ENCODE assay signal across 10 cellular contexts in the genomic region with DNA sequence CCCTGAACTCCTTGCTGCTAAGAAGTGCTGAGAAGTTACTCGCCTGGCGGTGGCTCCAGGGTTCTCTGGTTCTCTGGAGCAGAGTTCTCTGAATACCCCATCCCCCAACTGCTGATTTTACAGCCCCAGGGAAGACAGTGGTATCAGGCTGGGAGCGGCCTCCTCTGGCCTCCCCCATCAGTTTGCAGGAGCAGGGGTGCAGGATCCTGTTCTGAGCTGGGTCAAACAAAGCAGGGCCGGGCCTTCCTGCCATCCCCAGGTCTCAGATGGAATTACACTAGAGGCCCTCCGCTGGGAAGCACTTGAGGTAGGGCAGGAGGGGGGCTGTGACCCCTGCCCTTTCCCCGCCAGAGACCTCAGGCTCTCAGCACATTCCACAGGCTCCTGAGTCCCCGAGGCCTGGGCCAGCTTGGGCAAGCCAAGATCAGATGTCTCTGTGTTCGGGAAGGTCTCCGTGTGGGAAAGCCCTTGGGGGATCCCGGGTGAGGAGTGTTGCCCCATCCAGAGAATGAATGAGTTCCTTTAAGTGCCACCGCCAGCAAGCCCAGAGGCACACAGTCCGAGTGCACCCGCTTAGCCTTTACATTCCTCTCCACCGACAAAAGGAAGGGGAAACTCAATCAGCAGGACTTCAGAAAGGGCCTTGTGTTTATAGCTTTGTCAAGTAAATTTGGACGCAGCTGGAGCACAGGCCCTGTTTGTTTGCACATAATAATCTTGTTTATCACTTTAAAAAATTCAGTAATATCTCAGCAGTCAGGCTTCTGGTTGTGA.
A peak's percentile ranks its signal among the peaks of the same experiment; 100 is the strongest.
DNase-seq lines count a peak whose midpoint lies in the region; ATAC-seq and TF ChIP-seq lines count a peak whose summit lies in the region.
"Had no signal": no experiment of that assay in that cellular context is flagged by ENCODE, and none has a peak within 500 bp of the region (broad histone marks: within the 10 kb centered on the region; RNA-seq: fewer than 3 reads in every experiment).

No MANE protein-coding gene starts in this region.

- H2BK120ac ChIP-seq in trophoblast cell (ENCODE audit: insufficient read depth, low read length, poor library complexity): peak overlapping the region; percentile 87

- H3K4me1 ChIP-seq in cardiac muscle cell (ENCODE audit: low read depth) (peaks cover 23% of the 10 kb centered on the region), trophoblast cell (ENCODE audit: control insufficient read depth in 1 of 2, insufficient read depth in 2 of 2, low read length in 2 of 2) (peaks cover 33 to 41% of the 10 kb centered on the region in 2 experiments)

- H3K4me3 ChIP-seq in cardiac muscle cell: no peak overlapping the region
- no peak overlapping the region for H3K4me3 ChIP-seq in trophoblast cell (ENCODE audit: low read depth, low read length)

- H2AK5ac ChIP-seq in trophoblast cell (ENCODE audit: low read length): no peak overlapping the region

- H3K18ac ChIP-seq in trophoblast cell (ENCODE audit: low read length): peak overlapping the region; percentile 84

- peak overlapping the region; percentile 31 for H3K4me2 ChIP-seq in trophoblast cell (ENCODE audit: low read length)

- peak overlapping the region; percentile 61 for H4K12ac ChIP-seq in trophoblast cell (ENCODE audit: low read depth, low read length)

- H4K91ac ChIP-seq in trophoblast cell (ENCODE audit: low read depth, low read length): peak overlapping the region; percentile 91

- TF ChIP-seq CTCF in VCaP (conservative IDR thresholded peaks at IDR 0.05) (no peak), cardiac muscle cell (IDR thresholded peaks at IDR 0.05; ENCODE audit: low read depth, low read length) (peak; percentile 27)

- H2BK12ac ChIP-seq in trophoblast cell (ENCODE audit: low read length): peak overlapping the region; percentile 42

- H3K9ac ChIP-seq in trophoblast cell (ENCODE audit: low read length): no peak overlapping the region

- H3K36me3 ChIP-seq in cardiac muscle cell (no peaks in the 10 kb centered on the region), trophoblast cell (ENCODE audit: control insufficient read depth in 1 of 2, insufficient read depth in 2 of 2, low read length in 2 of 2) (no peaks in the 10 kb centered on the region)

- H4K8ac ChIP-seq in trophoblast cell (ENCODE audit: low read depth, low read length): peak overlapping the region; percentile 82

- peaks cover 4% of the 10 kb centered on the region for H3K79me2 ChIP-seq in trophoblast cell (ENCODE audit: control insufficient read depth, insufficient read depth, low read length, poor library complexity)

- WGBS in trophoblast cell (ENCODE audit: extremely low coverage, insufficient coverage, insufficient read length): no CpG with 5 or more reads among the region's 15 CpGs

- H3K14ac ChIP-seq in trophoblast cell (ENCODE audit: low read length): peak overlapping the region; percentile 46

- peak overlapping the region; percentile 87 for H2BK5ac ChIP-seq in trophoblast cell (ENCODE audit: low read depth, low read length, poor library complexity)

- H3K27me3 ChIP-seq in cardiac muscle cell (no peaks in the 10 kb centered on the region), trophoblast cell (ENCODE audit: insufficient read depth, low read length) (no peaks in the 10 kb centered on the region)

- H3K23ac ChIP-seq in trophoblast cell (ENCODE audit: low read length): no peak overlapping the region

- H3K27ac ChIP-seq in VCaP (peak overlapping the region; percentile 62), cardiac muscle cell (peak overlapping the region; percentile 72), trophoblast cell (ENCODE audit: low read depth, low read length) (peak overlapping the region; percentile 89)

- DNase-seq in EL: peak; percentile 65
- DNase-seq in cardiac muscle cell (ENCODE audit: low read depth in 1 of 2, low spot score in 1 of 2): peak; percentile 51 to 81
- peak; percentile 94 to 97 for DNase-seq in trophoblast cell
- no peak for DNase-seq in NCI-H524 treated with DMSO at 0.1 percent for 48 hours (lab: John Stamatoyannopoulos, UW)
- DNase-seq in NCI-H2107 (lab: John Stamatoyannopoulos, UW): no peak
- DNase-seq: cerebellar nuclear complex had no signal

- peak overlapping the region; percentile 19 for H2AFZ ChIP-seq in trophoblast cell (ENCODE audit: insufficient read depth, low read length, poor library complexity)

- H3K79me1 ChIP-seq in trophoblast cell (ENCODE audit: low read length): peaks cover 21% of the 10 kb centered on the region

- ATAC-seq in HG02623 (IDR thresholded peaks at IDR 0.05; ENCODE audit: unreplicated experiment): no peak
- no peak for ATAC-seq in GM18519 (IDR thresholded peaks at IDR 0.05; ENCODE audit: low FRiP score, unreplicated experiment)
- ATAC-seq: activated CD4-positive, CD25-positive, alpha-beta regulatory T cell treated with anti-CD3 and anti-CD28 coated beads, Interleukin-2, amount 50 U/mL, for 24 hours had no signal

- no peak overlapping the region for H3K4ac ChIP-seq in trophoblast cell (ENCODE audit: low read depth, low read length)

- H3K9me3 ChIP-seq in cardiac muscle cell (ENCODE audit: low read depth) (no peaks in the 10 kb centered on the region), trophoblast cell (ENCODE audit: insufficient read depth, low read depth, low read length) (peaks cover 5% of the 10 kb centered on the region)

Comparison
In these comparisons a context has a peak if more than half of its experiments do, and no peak if none do; other contexts are left out.
1. DNase-seq: peak in EL (single experiment), cardiac muscle cell (2 of 2) and trophoblast cell (2 of 2); none in NCI-H524 treated with DMSO at 0.1 percent for 48 hours (single experiment) and NCI-H2107 (single experiment).
2. Peak in every context shown above with its lines, with median percentiles within 50 percentile points of each other: H3K27ac ChIP-seq.